ENCODE assay signal across 1 cellular context in the genomic region with DNA sequence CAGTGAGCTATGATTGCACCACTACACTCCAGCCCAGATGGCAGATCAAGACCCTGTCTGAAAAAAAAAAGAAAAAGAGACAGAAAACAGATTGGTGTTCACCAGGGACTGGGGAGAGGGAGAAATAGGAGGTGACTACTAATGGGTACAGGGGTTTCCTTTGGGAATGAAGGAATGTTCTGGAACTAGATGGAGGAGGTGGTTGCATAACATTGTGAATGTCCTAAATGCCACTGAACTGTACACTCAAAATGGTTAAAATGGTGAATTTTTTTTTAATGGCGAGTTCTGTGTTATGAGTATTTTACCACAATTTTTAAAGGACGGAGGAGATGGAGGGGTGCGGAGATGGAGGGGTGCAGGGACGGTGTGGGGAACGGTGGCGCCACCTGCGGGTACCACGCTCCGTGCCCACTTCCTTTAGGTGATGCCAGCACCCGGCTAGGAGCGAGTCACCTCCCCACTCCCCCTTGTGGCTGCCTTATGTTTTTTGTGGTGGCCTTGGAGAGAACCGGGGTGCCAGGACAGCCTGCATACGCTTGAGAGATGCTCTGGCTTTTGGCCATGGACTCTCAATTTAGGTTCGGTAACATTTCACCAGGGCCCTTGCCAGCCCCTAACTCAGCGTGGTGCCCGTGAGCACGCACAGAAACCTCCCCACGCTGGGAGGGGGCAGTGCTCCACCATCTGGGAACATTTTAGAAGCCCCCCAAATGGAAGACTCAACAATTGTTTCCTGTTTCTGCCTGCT.
TF ChIP-seq lines count a peak whose summit lies in the region.

No MANE protein-coding gene starts in this region.

TF ChIP-seq in HepG2, 621 proteins besides CTCF, POLR2A, EP300 and RAD21 (continued from another document and continues in another):
- TF ChIP-seq ZNF574 (CRISPR knock-in tag; IDR thresholded peaks at IDR 0.05) (peak; percentile 44), ZNF33B (CRISPR knock-in tag; IDR thresholded peaks at IDR 0.05) (no peak), FOXJ3 (CRISPR knock-in tag; IDR thresholded peaks at IDR 0.05; ENCODE audit: borderline replicate concordance) (no peak), KDM5A (IDR thresholded peaks at IDR 0.05; ENCODE audit: borderline replicate concordance, low read length) (no peak), SALL1 (CRISPR knock-in tag; IDR thresholded peaks at IDR 0.05) (peak; percentile 57; the same call in 1 of the 2 replicates), HOXA3 (CRISPR knock-in tag; IDR thresholded peaks at IDR 0.05) (peak; percentile 43; the same call in 1 of the 2 replicates), SUZ12 (IDR thresholded peaks at IDR 0.05; ENCODE audit: low read depth, low read length) (no peak), ARNT (IDR thresholded peaks at IDR 0.05) (no peak), GLI4 (CRISPR knock-in tag; IDR thresholded peaks at IDR 0.05; ENCODE audit: borderline replicate concordance) (no peak), NBN (conservative IDR thresholded peaks at IDR 0.05) (no peak), ETV5 (CRISPR knock-in tag; IDR thresholded peaks at IDR 0.05; ENCODE audit: borderline replicate concordance) (0 out of 2 replicates have a peak, but pooled peaks have one; percentile 25), ZSCAN20 (CRISPR knock-in tag; IDR thresholded peaks at IDR 0.05; ENCODE audit: borderline replicate concordance) (no peak), ZNF484 (CRISPR knock-in tag; IDR thresholded peaks at IDR 0.05; ENCODE audit: borderline replicate concordance, low read depth) (no peak), ZNF772 (CRISPR knock-in tag; IDR thresholded peaks at IDR 0.05) (no peak), ZFAT (CRISPR knock-in tag; conservative IDR thresholded peaks at IDR 0.05) (no peak), AHR (CRISPR knock-in tag; IDR thresholded peaks at IDR 0.05) (no peak), GABPB1 (CRISPR knock-in tag; IDR thresholded peaks at IDR 0.05) (peak; percentile 60), HDAC1 (CRISPR knock-in tag; IDR thresholded peaks at IDR 0.05) (no peak), EZH2 (conservative IDR thresholded peaks at IDR 0.05; ENCODE audit: low read depth, low read length) (no peak), PRPF4 (IDR thresholded peaks at IDR 0.05; ENCODE audit: low read depth, low read length, poor library complexity, severe bottlenecking) (no peak), ZNF331 (CRISPR knock-in tag; IDR thresholded peaks at IDR 0.05) (0 out of 2 replicates have a peak, but pooled peaks have one; percentile 20), POLR2G (IDR thresholded peaks at IDR 0.05; ENCODE audit: low read depth, low read length) (no peak), ZBTB25 (CRISPR knock-in tag; IDR thresholded peaks at IDR 0.05) (peak; percentile 23; the same call in 1 of the 2 replicates), ZNF513 (CRISPR knock-in tag; conservative IDR thresholded peaks at IDR 0.05) (no peak), GTF3A (CRISPR knock-in tag; conservative IDR thresholded peaks at IDR 0.05) (no peak), HNRNPUL1 (IDR thresholded peaks at IDR 0.05; ENCODE audit: low read depth, low read length) (no peak), ARNTL (CRISPR knock-in tag; IDR thresholded peaks at IDR 0.05) (no peak), TBX3 (IDR thresholded peaks at IDR 0.05; ENCODE audit: borderline replicate concordance) (no peak), ZNF432 (CRISPR knock-in tag; IDR thresholded peaks at IDR 0.05; ENCODE audit: borderline replicate concordance) (no peak), IRF2 (CRISPR knock-in tag; IDR thresholded peaks at IDR 0.05) (peak; percentile 44; the same call in 1 of the 2 replicates), ZNF777 (CRISPR knock-in tag; IDR thresholded peaks at IDR 0.05) (no peak), ZFYVE20 (CRISPR knock-in tag; IDR thresholded peaks at IDR 0.05; ENCODE audit: borderline replicate concordance, low read depth) (no peak), SNAI1 (CRISPR knock-in tag; IDR thresholded peaks at IDR 0.05; ENCODE audit: borderline replicate concordance) (no peak), ZNF230 (CRISPR knock-in tag; IDR thresholded peaks at IDR 0.05) (no peak), ZNF451 (CRISPR knock-in tag; IDR thresholded peaks at IDR 0.05) (0 out of 2 replicates have a peak, but pooled peaks have one; percentile 23), ZNF614 (CRISPR knock-in tag; IDR thresholded peaks at IDR 0.05; ENCODE audit: borderline replicate concordance) (no peak; the same call in 1 of the 2 replicates), SP140L (CRISPR knock-in tag; IDR thresholded peaks at IDR 0.05; ENCODE audit: borderline replicate concordance) (no peak), ZNF670 (CRISPR knock-in tag; IDR thresholded peaks at IDR 0.05; ENCODE audit: borderline replicate concordance) (no peak), ZNF674 (CRISPR knock-in tag; IDR thresholded peaks at IDR 0.05; ENCODE audit: low read depth) (no peak), MBNL3 (CRISPR knock-in tag; conservative IDR thresholded peaks at IDR 0.05) (no peak), KDM3A (CRISPR knock-in tag; IDR thresholded peaks at IDR 0.05; ENCODE audit: low read depth) (0 out of 2 replicates have a peak, but pooled peaks have one; percentile 36), AKAP8 (CRISPR knock-in tag; IDR thresholded peaks at IDR 0.05) (no peak)
- TF ChIP-seq, protein P1, sequence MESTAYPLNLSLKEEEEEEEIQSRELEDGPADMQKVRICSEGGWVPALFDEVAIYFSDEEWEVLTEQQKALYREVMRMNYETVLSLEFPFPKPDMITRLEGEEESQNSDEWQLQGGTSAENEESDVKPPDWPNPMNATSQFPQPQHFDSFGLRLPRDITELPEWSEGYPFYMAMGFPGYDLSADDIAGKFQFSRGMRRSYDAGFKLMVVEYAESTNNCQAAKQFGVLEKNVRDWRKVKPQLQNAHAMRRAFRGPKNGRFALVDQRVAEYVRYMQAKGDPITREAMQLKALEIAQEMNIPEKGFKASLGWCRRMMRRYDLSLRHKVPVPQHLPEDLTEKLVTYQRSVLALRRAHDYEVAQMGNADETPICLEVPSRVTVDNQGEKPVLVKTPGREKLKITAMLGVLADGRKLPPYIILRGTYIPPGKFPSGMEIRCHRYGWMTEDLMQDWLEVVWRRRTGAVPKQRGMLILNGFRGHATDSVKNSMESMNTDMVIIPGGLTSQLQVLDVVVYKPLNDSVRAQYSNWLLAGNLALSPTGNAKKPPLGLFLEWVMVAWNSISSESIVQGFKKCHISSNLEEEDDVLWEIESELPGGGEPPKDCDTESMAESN (CRISPR knock-in tag; conservative IDR thresholded peaks at IDR 0.05): no peak
- TF ChIP-seq, protein P2, sequence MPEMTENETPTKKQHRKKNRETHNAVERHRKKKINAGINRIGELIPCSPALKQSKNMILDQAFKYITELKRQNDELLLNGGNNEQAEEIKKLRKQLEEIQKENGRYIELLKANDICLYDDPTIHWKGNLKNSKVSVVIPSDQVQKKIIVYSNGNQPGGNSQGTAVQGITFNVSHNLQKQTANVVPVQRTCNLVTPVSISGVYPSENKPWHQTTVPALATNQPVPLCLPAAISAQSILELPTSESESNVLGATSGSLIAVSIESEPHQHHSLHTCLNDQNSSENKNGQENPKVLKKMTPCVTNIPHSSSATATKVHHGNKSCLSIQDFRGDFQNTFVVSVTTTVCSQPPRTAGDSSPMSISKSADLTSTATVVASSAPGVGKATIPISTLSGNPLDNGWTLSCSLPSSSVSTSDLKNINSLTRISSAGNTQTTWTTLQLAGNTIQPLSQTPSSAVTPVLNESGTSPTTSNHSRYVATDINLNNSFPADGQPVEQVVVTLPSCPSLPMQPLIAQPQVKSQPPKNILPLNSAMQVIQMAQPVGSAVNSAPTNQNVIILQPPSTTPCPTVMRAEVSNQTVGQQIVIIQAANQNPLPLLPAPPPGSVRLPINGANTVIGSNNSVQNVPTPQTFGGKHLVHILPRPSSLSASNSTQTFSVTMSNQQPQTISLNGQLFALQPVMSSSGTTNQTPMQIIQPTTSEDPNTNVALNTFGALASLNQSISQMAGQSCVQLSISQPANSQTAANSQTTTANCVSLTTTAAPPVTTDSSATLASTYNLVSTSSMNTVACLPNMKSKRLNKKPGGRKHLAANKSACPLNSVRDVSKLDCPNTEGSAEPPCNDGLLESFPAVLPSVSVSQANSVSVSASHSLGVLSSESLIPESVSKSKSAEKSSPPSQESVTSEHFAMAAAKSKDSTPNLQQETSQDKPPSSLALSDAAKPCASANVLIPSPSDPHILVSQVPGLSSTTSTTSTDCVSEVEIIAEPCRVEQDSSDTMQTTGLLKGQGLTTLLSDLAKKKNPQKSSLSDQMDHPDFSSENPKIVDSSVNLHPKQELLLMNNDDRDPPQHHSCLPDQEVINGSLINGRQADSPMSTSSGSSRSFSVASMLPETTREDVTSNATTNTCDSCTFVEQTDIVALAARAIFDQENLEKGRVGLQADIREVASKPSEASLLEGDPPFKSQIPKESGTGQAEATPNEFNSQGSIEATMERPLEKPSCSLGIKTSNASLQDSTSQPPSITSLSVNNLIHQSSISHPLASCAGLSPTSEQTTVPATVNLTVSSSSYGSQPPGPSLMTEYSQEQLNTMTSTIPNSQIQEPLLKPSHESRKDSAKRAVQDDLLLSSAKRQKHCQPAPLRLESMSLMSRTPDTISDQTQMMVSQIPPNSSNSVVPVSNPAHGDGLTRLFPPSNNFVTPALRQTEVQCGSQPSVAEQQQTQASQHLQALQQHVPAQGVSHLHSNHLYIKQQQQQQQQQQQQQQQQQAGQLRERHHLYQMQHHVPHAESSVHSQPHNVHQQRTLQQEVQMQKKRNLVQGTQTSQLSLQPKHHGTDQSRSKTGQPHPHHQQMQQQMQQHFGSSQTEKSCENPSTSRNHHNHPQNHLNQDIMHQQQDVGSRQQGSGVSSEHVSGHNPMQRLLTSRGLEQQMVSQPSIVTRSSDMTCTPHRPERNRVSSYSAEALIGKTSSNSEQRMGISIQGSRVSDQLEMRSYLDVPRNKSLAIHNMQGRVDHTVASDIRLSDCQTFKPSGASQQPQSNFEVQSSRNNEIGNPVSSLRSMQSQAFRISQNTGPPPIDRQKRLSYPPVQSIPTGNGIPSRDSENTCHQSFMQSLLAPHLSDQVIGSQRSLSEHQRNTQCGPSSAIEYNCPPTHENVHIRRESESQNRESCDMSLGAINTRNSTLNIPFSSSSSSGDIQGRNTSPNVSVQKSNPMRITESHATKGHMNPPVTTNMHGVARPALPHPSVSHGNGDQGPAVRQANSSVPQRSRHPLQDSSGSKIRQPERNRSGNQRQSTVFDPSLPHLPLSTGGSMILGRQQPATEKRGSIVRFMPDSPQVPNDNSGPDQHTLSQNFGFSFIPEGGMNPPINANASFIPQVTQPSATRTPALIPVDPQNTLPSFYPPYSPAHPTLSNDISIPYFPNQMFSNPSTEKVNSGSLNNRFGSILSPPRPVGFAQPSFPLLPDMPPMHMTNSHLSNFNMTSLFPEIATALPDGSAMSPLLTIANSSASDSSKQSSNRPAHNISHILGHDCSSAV (CRISPR knock-in tag; IDR thresholded peaks at IDR 0.05; ENCODE audit: borderline replicate concordance): no peak
- TF ChIP-seq, protein P3, sequence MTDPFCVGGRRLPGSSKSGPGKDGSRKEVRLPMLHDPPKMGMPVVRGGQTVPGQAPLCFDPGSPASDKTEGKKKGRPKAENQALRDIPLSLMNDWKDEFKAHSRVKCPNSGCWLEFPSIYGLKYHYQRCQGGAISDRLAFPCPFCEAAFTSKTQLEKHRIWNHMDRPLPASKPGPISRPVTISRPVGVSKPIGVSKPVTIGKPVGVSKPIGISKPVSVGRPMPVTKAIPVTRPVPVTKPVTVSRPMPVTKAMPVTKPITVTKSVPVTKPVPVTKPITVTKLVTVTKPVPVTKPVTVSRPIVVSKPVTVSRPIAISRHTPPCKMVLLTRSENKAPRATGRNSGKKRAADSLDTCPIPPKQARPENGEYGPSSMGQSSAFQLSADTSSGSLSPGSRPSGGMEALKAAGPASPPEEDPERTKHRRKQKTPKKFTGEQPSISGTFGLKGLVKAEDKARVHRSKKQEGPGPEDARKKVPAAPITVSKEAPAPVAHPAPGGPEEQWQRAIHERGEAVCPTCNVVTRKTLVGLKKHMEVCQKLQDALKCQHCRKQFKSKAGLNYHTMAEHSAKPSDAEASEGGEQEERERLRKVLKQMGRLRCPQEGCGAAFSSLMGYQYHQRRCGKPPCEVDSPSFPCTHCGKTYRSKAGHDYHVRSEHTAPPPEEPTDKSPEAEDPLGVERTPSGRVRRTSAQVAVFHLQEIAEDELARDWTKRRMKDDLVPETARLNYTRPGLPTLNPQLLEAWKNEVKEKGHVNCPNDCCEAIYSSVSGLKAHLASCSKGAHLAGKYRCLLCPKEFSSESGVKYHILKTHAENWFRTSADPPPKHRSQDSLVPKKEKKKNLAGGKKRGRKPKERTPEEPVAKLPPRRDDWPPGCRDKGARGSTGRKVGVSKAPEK (CRISPR knock-in tag; IDR thresholded peaks at IDR 0.05; ENCODE audit: borderline replicate concordance): no peak
